Comparison of ENCODE assay signal across 14 cellular contexts in the genomic region with DNA sequence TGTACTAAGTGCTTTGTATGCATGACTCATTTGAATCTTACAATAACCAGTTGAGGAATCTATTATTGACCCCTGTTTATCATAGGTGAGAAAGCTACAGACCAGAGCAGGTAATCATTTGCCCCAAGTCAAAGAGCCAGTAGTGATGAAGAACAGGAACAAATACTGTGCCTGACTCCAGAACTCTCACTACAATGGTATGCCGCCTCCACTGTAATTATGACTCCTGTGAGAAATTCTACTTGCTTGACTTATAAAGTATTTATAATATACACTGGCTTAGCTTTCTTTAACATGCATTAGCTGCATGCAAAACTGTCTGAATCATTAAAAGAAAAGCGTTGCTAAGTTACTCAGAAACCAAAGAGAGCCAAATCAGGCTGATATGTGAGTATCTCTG.
DNase-seq lines count a peak whose midpoint lies in the region; ATAC-seq and TF ChIP-seq lines count a peak whose summit lies in the region.
"Had no signal": no experiment of that assay in that cellular context is flagged by ENCODE, and none has a peak within 500 bp of the region (broad histone marks: within the 10 kb centered on the region; RNA-seq: fewer than 3 reads in every experiment).

No MANE protein-coding gene starts in this region.

- no peaks in the 10 kb centered on the region for H3K27me3 ChIP-seq in mesenchymal stem cell (ENCODE audit: control insufficient read depth in 1 of 2, insufficient read depth in 1 of 2, low read length in 2 of 2)

- H3K9me2 ChIP-seq in OCI-LY7 (ENCODE audit: insufficient read depth, low read length): no peaks in the 10 kb centered on the region

- CTCF ChIA-PET in OCI-LY7 (lab: Charles Lee; ENCODE audit: unreplicated experiment): no interaction called here

- no peak overlapping the region for H4K91ac ChIP-seq in mesenchymal stem cell (ENCODE audit: low read length)

- H3K36me3 ChIP-seq in mesenchymal stem cell (ENCODE audit: control insufficient read depth in 1 of 2, insufficient read depth in 2 of 2, low read depth in 1 of 2, low read length in 2 of 2) (no peaks in the 10 kb centered on the region), OCI-LY7 (ENCODE audit: insufficient read depth, low read length) (no peaks in the 10 kb centered on the region)

- no peak overlapping the region for H2BK15ac ChIP-seq in mesenchymal stem cell (ENCODE audit: low read depth, poor library complexity, severe bottlenecking)

- WGBS in mesenchymal stem cell: 57% methylated on average over 1 of the region's 2 CpGs

- H3K79me1 ChIP-seq in mesenchymal stem cell (replicated peaks; ENCODE audit: low read length, poor library complexity, severe bottlenecking): no peaks in the 10 kb centered on the region

- no peak overlapping the region for H2BK120ac ChIP-seq in mesenchymal stem cell (ENCODE audit: low read depth, low read length)

- no peak overlapping the region for H2BK12ac ChIP-seq in mesenchymal stem cell (ENCODE audit: low read length in 2 of 2)

- DNase-seq in AG10803 (ENCODE audit: low read depth): peak; percentile 79
- DNase-seq in NCI-H460 (ENCODE audit: extremely low read depth, low read depth): peak; percentile 46
- DNase-seq in choroid plexus epithelial cell (ENCODE audit: low read depth): peak; percentile 23
- DNase-seq in mesenchymal stem cell: peak; percentile 54
- DNase-seq in SW 1271 (lab: John Stamatoyannopoulos, UW): no peak
- no peak for DNase-seq in SKM-1 treated with dmso at 0.1 percent for 144 hours (lab: John Stamatoyannopoulos, UW; ENCODE audit: unreplicated experiment)
- DNase-seq in OCI-LY7 (ENCODE audit: low spot score): no peak
- DNase-seq: activated CD8-positive, alpha-beta T cell treated with anti-CD3 and anti-CD28 coated beads, Interleukin-2, amount 10 ng/mL, durations not matched to agents 7 days and 5 days; activated naive CD4-positive, alpha-beta T cell treated with anti-CD3 and anti-CD28 coated beads, Interleukin-2, amount 50 U/mL, for 16 hours; activated T-cell treated with anti-CD3 and anti-CD28 coated beads, Interleukin-2, amount 50 U/mL, for 4 hours; NCI-H1417 treated with DMSO at 0.1 percent for 48 hours; right cardiac atrium; stimulated activated CD4-positive, alpha-beta T cell treated with anti-CD3 and anti-CD28 coated beads, Interleukin-15, amount 100 ng/mL, for 24 hours had no signal

- no peak overlapping the region for H3K18ac ChIP-seq in mesenchymal stem cell (ENCODE audit: low read depth in 1 of 2, low read length in 2 of 2)

- H3K9ac ChIP-seq in mesenchymal stem cell (ENCODE audit: low read length): no peak overlapping the region

- intact Hi-C loops in OCI-LY7 (cut with micrococcal nuclease; ENCODE audit: unreplicated experiment): no loop called here

- no peaks in the 10 kb centered on the region for H4K20me1 ChIP-seq in OCI-LY7 (ENCODE audit: insufficient read depth, low read length)

- no peak overlapping the region for H3K4me3 ChIP-seq in AG10803 (ENCODE audit: low read length)
- H3K4me3 ChIP-seq in choroid plexus epithelial cell (ENCODE audit: low read depth, low read length): no peak overlapping the region
- H3K4me3 ChIP-seq in mesenchymal stem cell (ENCODE audit: insufficient read depth in 1 of 2, low read depth in 1 of 2, low read length in 2 of 2): no peak overlapping the region
- H3K4me3 ChIP-seq in OCI-LY7 (ENCODE audit: low read depth, low read length, poor library complexity, severe bottlenecking): no peak overlapping the region

- no peak for ATAC-seq in HG02970 (IDR thresholded peaks at IDR 0.05; ENCODE audit: low FRiP score, unreplicated experiment)
- ATAC-seq: activated CD8-positive, alpha-beta T cell treated with anti-CD3 and anti-CD28 coated beads, Interleukin-2, amount 10 ng/mL, durations not matched to agents 7 days and 5 days; activated T-cell treated with anti-CD3 and anti-CD28 coated beads, Interleukin-2, amount 50 U/mL, for 4 hours; right cardiac atrium had no signal

- POLR2A ChIA-PET in OCI-LY7 (lab: Charles Lee): interaction anchor here (0.6 kb wide), 1 partner anchor 374 kb away, joined by 3 read pairs; no protein-coding TSS in a partner anchor

- no peak overlapping the region for H2BK5ac ChIP-seq in mesenchymal stem cell (ENCODE audit: low read depth, low read length, poor library complexity, severe bottlenecking)

- no peak overlapping the region for H4K8ac ChIP-seq in mesenchymal stem cell (ENCODE audit: low read length)

- no peaks in the 10 kb centered on the region for H3K79me2 ChIP-seq in OCI-LY7 (ENCODE audit: insufficient read depth, low read depth, low read length)

- H2AFZ ChIP-seq in mesenchymal stem cell (ENCODE audit: low read depth, low read length) (no peak overlapping the region), OCI-LY7 (ENCODE audit: low read length) (no peak overlapping the region)

- no peak overlapping the region for H2AK5ac ChIP-seq in mesenchymal stem cell (ENCODE audit: low read length, severe bottlenecking)

- no peak overlapping the region for H3K14ac ChIP-seq in mesenchymal stem cell (ENCODE audit: low read length in 2 of 2)

- H3K27ac ChIP-seq in mesenchymal stem cell (ENCODE audit: low read length, poor library complexity, severe bottlenecking) (no peak overlapping the region), OCI-LY7 (ENCODE audit: low read depth, low read length, poor library complexity, severe bottlenecking) (no peak overlapping the region)

- no peak overlapping the region for H3K23ac ChIP-seq in mesenchymal stem cell (ENCODE audit: low read length in 2 of 2)

- H3K4me2 ChIP-seq in mesenchymal stem cell (ENCODE audit: low read length, poor library complexity, severe bottlenecking) (no peak overlapping the region), OCI-LY7 (ENCODE audit: low read length) (no peak overlapping the region)

- H3K4me1 ChIP-seq in mesenchymal stem cell (ENCODE audit: control insufficient read depth, insufficient read depth, low read depth, low read length) (peaks cover 4% of the 10 kb centered on the region), OCI-LY7 (ENCODE audit: insufficient read depth, low read length, poor library complexity, severe bottlenecking) (no peaks in the 10 kb centered on the region)

- no peak overlapping the region for H3K4ac ChIP-seq in mesenchymal stem cell (ENCODE audit: low read depth in 1 of 2, low read length in 2 of 2)

- no TSS peak for BruUV-seq in OCI-LY7 (replicated peaks; lab: Mats Ljungman, UMichigan)

- H3K9me3 ChIP-seq in mesenchymal stem cell (ENCODE audit: control insufficient read depth, low read length) (no peaks in the 10 kb centered on the region), OCI-LY7 (ENCODE audit: low read length) (no peaks in the 10 kb centered on the region)

- TF ChIP-seq CTCF in AG10803 (conservative IDR thresholded peaks at IDR 0.05; ENCODE audit: low read length) (no peak), choroid plexus epithelial cell (conservative IDR thresholded peaks at IDR 0.05; ENCODE audit: low read depth, low read length) (no peak), OCI-LY7 (conservative IDR thresholded peaks at IDR 0.05; ENCODE audit: low read length) (no peak)

Comparison
In these comparisons a context has a peak if more than half of its experiments do, and no peak if none do; other contexts are left out.
1. DNase-seq: peak in AG10803 (single experiment), NCI-H460 (single experiment), choroid plexus epithelial cell (single experiment) and mesenchymal stem cell (single experiment); none in SW 1271 (0 of 2), SKM-1 treated with dmso at 0.1 percent for 144 hours (single experiment) and OCI-LY7 (single experiment).